In the genomic region with DNA sequence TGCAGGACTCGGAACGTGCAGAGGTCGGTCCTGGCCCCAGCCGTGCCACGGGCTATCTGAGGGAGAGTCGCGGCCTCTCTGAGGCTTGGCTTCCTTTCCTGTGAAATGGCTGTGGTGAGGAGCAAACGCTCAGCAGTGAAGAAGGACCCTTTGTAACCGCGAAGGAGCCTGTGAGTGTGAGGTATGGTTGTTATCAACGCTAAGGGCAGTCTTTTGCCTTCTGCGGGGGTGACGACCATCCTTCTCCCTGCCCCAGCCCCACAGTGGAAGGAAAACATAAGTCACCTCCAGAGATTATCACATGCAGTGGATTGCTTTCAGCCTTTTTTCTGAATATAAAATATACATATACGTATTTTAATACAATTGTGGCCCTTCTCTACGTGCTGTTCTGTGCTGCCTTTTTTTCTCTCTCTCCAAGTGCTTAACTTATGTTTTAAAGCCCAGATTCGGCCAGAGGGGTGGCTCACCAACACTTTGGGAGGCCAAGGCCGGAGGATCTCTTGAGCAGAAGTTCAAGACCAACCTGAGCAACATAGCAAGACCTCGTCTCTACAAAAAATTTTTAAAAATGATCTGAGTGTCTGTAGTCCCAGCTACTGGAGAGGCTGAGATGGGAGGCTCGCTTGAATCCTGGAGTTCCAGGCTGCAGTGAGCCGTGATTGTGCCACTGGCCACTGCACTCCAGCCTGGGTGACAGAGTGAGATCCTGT, we compare ENCODE assay signal across 9 cellular contexts. TPM values are rescaled to one million over a fixed set of nuclear protein-coding genes. Genes with fewer than 3 reads are reported as not detected.
DNase-seq lines count a peak whose midpoint lies in the region; ATAC-seq and TF ChIP-seq lines count a peak whose summit lies in the region.
"Had no signal": no experiment of that assay in that cellular context is flagged by ENCODE, and none has a peak within 500 bp of the region (broad histone marks: within the 10 kb centered on the region; RNA-seq: fewer than 3 reads in every experiment).

No MANE protein-coding gene starts in this region.

- peak overlapping the region; percentile 53 for H3K4me3 ChIP-seq in H7 (ENCODE audit: insufficient read depth, low read depth, low read length)
- H3K4me3 ChIP-seq in SK-N-MC = peak overlapping the region; percentile 84
- H3K4me3 ChIP-seq in fibroblast of villous mesenchyme (ENCODE audit: low read depth, low read length) = peak overlapping the region; percentile 63
- H3K4me3 ChIP-seq in skin epidermis = peak overlapping the region in 6 of 7 experiments; percentile 30 to 52 (median 36)

- DNase-seq in H7 (no peak), SK-N-MC (ENCODE audit: low read depth, low spot score) (no peak), fibroblast of villous mesenchyme (ENCODE audit: low read depth) (no peak), HT-29 (ENCODE audit: low spot score) (no peak), hepatic stellate cell (ENCODE audit: low spot score) (no peak)

- H3K27ac ChIP-seq in SK-N-MC (peak overlapping the region; percentile 28; the same call in 1 of the 2 replicates), skin epidermis (peak overlapping the region in 9 of 21 experiments; percentile 11 to 73 (median 39))

- ATAC-seq in GM19452 (IDR thresholded peaks at IDR 0.05; ENCODE audit: unreplicated experiment) (no peak), GM18873 (IDR thresholded peaks at IDR 0.05; ENCODE audit: low FRiP score, unreplicated experiment) (no peak)

- H3K36me3 ChIP-seq in H7 (replicated peaks; ENCODE audit: control insufficient read depth, insufficient read depth, low read length) (no peaks in the 10 kb centered on the region), SK-N-MC (ENCODE audit: insufficient read depth, low read length) (no peaks in the 10 kb centered on the region)

- H3K9ac ChIP-seq in SK-N-MC (ENCODE audit: insufficient read length) = peak overlapping the region; percentile 46

- H3K9me3 ChIP-seq in SK-N-MC (ENCODE audit: low read depth, low read length) = no peaks in the 10 kb centered on the region

- H3K27me3 ChIP-seq in H7 (ENCODE audit: control insufficient read depth, insufficient read depth, low read length) = peaks cover 33% of the 10 kb centered on the region

- TF ChIP-seq CTCF in fibroblast of villous mesenchyme (IDR thresholded peaks at IDR 0.05; ENCODE audit: insufficient read depth, low read depth, low read length) = no peak

RNA-seq across cellular contexts. Expression of a gene that starts 17.4 kb away (rescaled TPM):
- total RNA-seq in H7 (2014; rRNA removed; shearing (Covaris generic)) = 2.2 and 3.6 TPM in 2 replicates
- 2.2 and 7.7 TPM in 2 replicates for total RNA-seq in fibroblast of villous mesenchyme
- total RNA-seq in HT-29 (2014; rRNA removed; shearing (Covaris generic)) = 0.05 TPM in 1 of 2 replicates, not detected in the other

RNA-seq across cellular contexts. Expression of a gene that starts 27.1 kb away (rescaled TPM):
- total RNA-seq in H7 (2014; rRNA removed; shearing (Covaris generic)) = 11.8 and 29.6 TPM in 2 replicates
- total RNA-seq in fibroblast of villous mesenchyme = 2.2 and 2.9 TPM in 2 replicates
- 49.6 and 61.2 TPM in 2 replicates for total RNA-seq in HT-29 (2014; rRNA removed; shearing (Covaris generic))

RNA-seq across cellular contexts. Expression of a gene that starts 45.6 kb away (rescaled TPM):
- total RNA-seq in H7 (2014; rRNA removed; shearing (Covaris generic)) = 67.3 and 75.7 TPM in 2 replicates
- 70.0 and 71.8 TPM in 2 replicates for total RNA-seq in fibroblast of villous mesenchyme
- 105 and 114 TPM in 2 replicates for total RNA-seq in HT-29 (2014; rRNA removed; shearing (Covaris generic))

RNA-seq across cellular contexts. Expression of a gene that starts 55.4 kb away (rescaled TPM):
- not detected in 2 replicates for total RNA-seq in H7 (2014; rRNA removed; shearing (Covaris generic))
- total RNA-seq in fibroblast of villous mesenchyme = 0.32 and 0.43 TPM in 2 replicates
- total RNA-seq in HT-29 (2014; rRNA removed; shearing (Covaris generic)) = not detected in 2 replicates
- total RNA-seq: LHCN-M2 had no signal
